In genomic region chr5:131771692-131772091, GRCh38 we compare ENCODE assay signal across 23 cellular contexts.
"Had no signal": no experiment of that assay in that cellular context is flagged by ENCODE, and none has a peak within 500 bp of the region (broad histone marks: within the 10 kb centered on the region; RNA-seq: fewer than 3 reads in every experiment).

No MANE protein-coding gene starts in this region.

- H3K9me3 ChIP-seq: esophagus muscularis mucosa, left lung, lower lobe of right lung, mucosa of descending colon had no signal

- ATAC-seq: foreskin keratinocyte, heart right ventricle, left cardiac atrium, left lung, left ventricle myocardium superior, lower lobe of right lung, mucosa of descending colon had no signal

- H3K36me3 ChIP-seq: esophagus muscularis mucosa, heart right ventricle, left lung, lower lobe of right lung had no signal

- H3K27me3 ChIP-seq: dorsolateral prefrontal cortex, esophagus muscularis mucosa, foreskin keratinocyte, heart right ventricle, left lung had no signal

- H3K4me3 ChIP-seq: coronary artery, dorsolateral prefrontal cortex, esophagus muscularis mucosa, heart right ventricle, left lung, lower lobe of right lung, mucosa of descending colon had no signal

- H3K4me3 Mint-ChIP-seq: mesothelial cell of epicardium had no signal

- FAIRE-seq: colon, endothelial cell of umbilical vein, frontal cortex, islet of Langerhans, keratinocyte had no signal

- DNase-seq: dermis blood vessel endothelial cell; dorsolateral prefrontal cortex; effector CD4-positive, alpha-beta T cell; effector memory CD4-positive, alpha-beta T cell; foreskin keratinocyte; glutamatergic neuron; head of caudate nucleus; heart right ventricle; hippocampal formation; left cardiac atrium; left lung; left ventricle myocardium superior; lower lobe of right lung; mesenchymal stem cell; mucosa of descending colon had no signal

- H3K27ac Mint-ChIP-seq: mesothelial cell of epicardium had no signal

- H3K27ac ChIP-seq: coronary artery, esophagus muscularis mucosa, foreskin keratinocyte, left lung, lower lobe of right lung had no signal
